Comparison of ENCODE assay signal across 19 cellular contexts in genomic region chr4:20266215-20267082, GRCh38. TPM values are rescaled to one million over a fixed set of nuclear protein-coding genes. Genes with fewer than 3 reads are reported as not detected.
DNase-seq lines count a peak whose midpoint lies in the region; ATAC-seq, FAIRE-seq and TF ChIP-seq lines count a peak whose summit lies in the region.
"Had no signal": no experiment of that assay in that cellular context is flagged by ENCODE, and none has a peak within 500 bp of the region (broad histone marks: within the 10 kb centered on the region; RNA-seq: fewer than 3 reads in every experiment).

No MANE protein-coding gene starts in this region.

- TF ChIP-seq POLR2A in gastroesophageal sphincter (IDR thresholded peaks at IDR 0.05): no peak

- H2AFZ ChIP-seq in astrocyte (ENCODE audit: low read depth, low read length) (no peak overlapping the region), hepatocyte (no peak overlapping the region)

- H3K9ac ChIP-seq in astrocyte (ENCODE audit: low read length) (no peak overlapping the region), rectal smooth muscle tissue (ENCODE audit: low read length) (no peak overlapping the region)

- TF ChIP-seq EP300 in gastroesophageal sphincter (IDR thresholded peaks at IDR 0.05): no peak

- ATAC-seq in gastroesophageal sphincter (peak; percentile 87), HG02759 (IDR thresholded peaks at IDR 0.05; ENCODE audit: unreplicated experiment) (no peak)
- ATAC-seq: left lobe of liver; natural killer cell treated with Interleukin-12 subunit alpha and Interleukin-12 subunit beta and Interleukin-15 and Interleukin-18, amount 100 ng/mL, for 72 hours; T-helper 17 cell had no signal

- no peaks in the 10 kb centered on the region for H3K36me3 ChIP-seq in astrocyte (ENCODE audit: insufficient read depth, low read length)
- H3K36me3 ChIP-seq in gastroesophageal sphincter: peaks cover 0 to 5% of the 10 kb centered on the region in 2 donors
- no peaks in the 10 kb centered on the region for H3K36me3 ChIP-seq in rectal smooth muscle tissue (ENCODE audit: control insufficient read depth, insufficient read depth, low read length)
- H3K36me3 ChIP-seq in hepatocyte (replicated peaks; ENCODE audit: insufficient read depth, low read depth): no peaks in the 10 kb centered on the region
- H3K36me3 ChIP-seq: thyroid gland had no signal

- H3K4me3 ChIP-seq in astrocyte (ENCODE audit: insufficient read depth, low read depth, low read length) (no peak overlapping the region), gastroesophageal sphincter (no peak overlapping the region), rectal smooth muscle tissue (ENCODE audit: low read length) (no peak overlapping the region), hepatocyte (no peak overlapping the region)
- H3K4me3 ChIP-seq: thyroid gland had no signal

- peaks cover 11% of the 10 kb centered on the region for H3K4me1 Mint-ChIP-seq in astrocyte (ENCODE audit: low read depth, unreplicated experiment)
- H3K4me1 Mint-ChIP-seq: activated naive CD4-positive, alpha-beta T cell treated with anti-CD3 and anti-CD28 coated beads, Interleukin-2, amount 10 ng/mL, durations not matched to agents 7 days and 5 days; T-helper 17 cell had no signal

- no peak overlapping the region for H3K4me3 Mint-ChIP-seq in astrocyte (ENCODE audit: unreplicated experiment)
- H3K4me3 Mint-ChIP-seq: activated naive CD4-positive, alpha-beta T cell treated with anti-CD3 and anti-CD28 coated beads, Interleukin-2, amount 10 ng/mL, durations not matched to agents 7 days and 5 days; natural killer cell treated with Interleukin-12 subunit alpha and Interleukin-12 subunit beta and Interleukin-15 and Interleukin-18, amount 100 ng/mL, for 72 hours; T-helper 17 cell had no signal

- H3K9me2 ChIP-seq in hepatocyte (replicated peaks; ENCODE audit: insufficient read depth): no peaks in the 10 kb centered on the region

- no peaks in the 10 kb centered on the region for H3K27me3 Mint-ChIP-seq in astrocyte (ENCODE audit: low read depth, unreplicated experiment)
- H3K27me3 Mint-ChIP-seq: activated naive CD4-positive, alpha-beta T cell treated with anti-CD3 and anti-CD28 coated beads, Interleukin-2, amount 10 ng/mL, durations not matched to agents 7 days and 5 days; natural killer cell treated with Interleukin-12 subunit alpha and Interleukin-12 subunit beta and Interleukin-15 and Interleukin-18, amount 100 ng/mL, for 72 hours had no signal

- H3K79me2 ChIP-seq in astrocyte (ENCODE audit: insufficient read depth, low read length) (no peaks in the 10 kb centered on the region), hepatocyte (peaks cover 3% of the 10 kb centered on the region)

- H3K36me3 Mint-ChIP-seq in astrocyte (ENCODE audit: low read depth, unreplicated experiment): no peaks in the 10 kb centered on the region
- H3K36me3 Mint-ChIP-seq: activated naive CD4-positive, alpha-beta T cell treated with anti-CD3 and anti-CD28 coated beads, Interleukin-2, amount 10 ng/mL, durations not matched to agents 7 days and 5 days; natural killer cell treated with Interleukin-12 subunit alpha and Interleukin-12 subunit beta and Interleukin-15 and Interleukin-18, amount 100 ng/mL, for 72 hours had no signal

- TF ChIP-seq CTCF in astrocyte (IDR thresholded peaks at IDR 0.05; ENCODE audit: insufficient read depth, low read depth, low read length) (no peak), gastroesophageal sphincter (IDR thresholded peaks at IDR 0.05) (no peak), hepatocyte (IDR thresholded peaks at IDR 0.05; ENCODE audit: poor library complexity) (no peak)

- H4K20me1 ChIP-seq in astrocyte (ENCODE audit: insufficient read depth, low read length) (no peaks in the 10 kb centered on the region), hepatocyte (ENCODE audit: insufficient read depth, poor library complexity, severe bottlenecking) (peaks cover 1% of the 10 kb centered on the region)

- FAIRE-seq in astrocyte (lab: Jason Lieb, UNC): no peak

- 27 to 47% methylated on average over 4 of the region's 4 CpGs for WGBS in gastroesophageal sphincter (ENCODE audit: low coverage in 1 of 2), 2 donors
- WGBS in hepatocyte (ENCODE audit: low lambda C conversion rate, missing lambda C conversion rate): 85% methylated on average over 4 of the region's 4 CpGs

- H3K9me3 ChIP-seq in astrocyte (ENCODE audit: insufficient read depth, low read depth, low read length) (no peaks in the 10 kb centered on the region), gastroesophageal sphincter (no peaks in the 10 kb centered on the region), hepatocyte (ENCODE audit: low read depth) (no peaks in the 10 kb centered on the region)
- H3K9me3 ChIP-seq: thyroid gland had no signal

- H3K4me2 ChIP-seq in astrocyte (ENCODE audit: low read length) (no peak overlapping the region), hepatocyte (no peak overlapping the region)

- H3K27me3 ChIP-seq in astrocyte (ENCODE audit: insufficient read depth, low read length) (peaks cover 7% of the 10 kb centered on the region), gastroesophageal sphincter (no peaks in the 10 kb centered on the region), rectal smooth muscle tissue (ENCODE audit: control insufficient read depth, insufficient read depth, low read length) (no peaks in the 10 kb centered on the region), hepatocyte (no peaks in the 10 kb centered on the region)
- H3K27me3 ChIP-seq: thyroid gland had no signal

- H3K9me3 Mint-ChIP-seq in astrocyte (ENCODE audit: unreplicated experiment): no peaks in the 10 kb centered on the region
- H3K9me3 Mint-ChIP-seq: activated naive CD4-positive, alpha-beta T cell treated with anti-CD3 and anti-CD28 coated beads, Interleukin-2, amount 10 ng/mL, durations not matched to agents 7 days and 5 days; natural killer cell treated with Interleukin-12 subunit alpha and Interleukin-12 subunit beta and Interleukin-15 and Interleukin-18, amount 100 ng/mL, for 72 hours had no signal

- H3K27ac ChIP-seq in astrocyte (ENCODE audit: low read depth, low read length): no peak overlapping the region
- H3K27ac ChIP-seq in gastroesophageal sphincter: peak overlapping the region; percentile 75 to 96 (median 82)
- peak overlapping the region; percentile 9 for H3K27ac ChIP-seq in rectal smooth muscle tissue (ENCODE audit: low read depth, low read length)
- no peak overlapping the region for H3K27ac ChIP-seq in hepatocyte

- peak overlapping the region; percentile 16 for H3K27ac Mint-ChIP-seq in astrocyte (ENCODE audit: unreplicated experiment)
- H3K27ac Mint-ChIP-seq: activated naive CD4-positive, alpha-beta T cell treated with anti-CD3 and anti-CD28 coated beads, Interleukin-2, amount 10 ng/mL, durations not matched to agents 7 days and 5 days; natural killer cell treated with Interleukin-12 subunit alpha and Interleukin-12 subunit beta and Interleukin-15 and Interleukin-18, amount 100 ng/mL, for 72 hours; T-helper 17 cell had no signal

- H3K4me1 ChIP-seq in astrocyte (ENCODE audit: insufficient read depth, low read length): peaks cover 3% of the 10 kb centered on the region
- peaks cover 6 to 79% (median 25%) of the 10 kb centered on the region in 3 donors for H3K4me1 ChIP-seq in gastroesophageal sphincter
- H3K4me1 ChIP-seq in rectal smooth muscle tissue (ENCODE audit: control insufficient read depth, insufficient read depth, low read length): no peaks in the 10 kb centered on the region
- H3K4me1 ChIP-seq in hepatocyte (ENCODE audit: insufficient read depth): no peaks in the 10 kb centered on the region
- H3K4me1 ChIP-seq: thyroid gland had no signal

- peak; percentile 68 for DNase-seq in GM04503 (ENCODE audit: low read depth)
- peak; percentile 82 for DNase-seq in astrocyte (ENCODE audit: low read depth)
- DNase-seq in hepatocyte (ENCODE audit: low spot score): no peak
- no peak for DNase-seq in mesenteric fat pad (ENCODE audit: low spot score)
- DNase-seq in NCI-H69 (lab: John Stamatoyannopoulos, UW): no peak
- DNase-seq: activated CD4-positive, CD25-positive, alpha-beta regulatory T cell treated with anti-CD3 and anti-CD28 coated beads, Interleukin-2, amount 50 U/mL, for 72 hours; activated naive CD4-positive, alpha-beta T cell treated with anti-CD3 and anti-CD28 coated beads, Interleukin-2, amount 10 ng/mL, durations not matched to agents 7 days and 5 days; erythroblast; GDM1; NCI-H187; NCI-H526; stimulated activated CD4-positive, alpha-beta T cell treated with anti-CD3 and anti-CD28 coated beads, Interleukin-1b, Interleukin-23, amount 100 ng/mL, for 48 hours; T-helper 17 cell; thyroid gland had no signal

RNA-seq across cellular contexts. Expression of gene SLIT2, which starts 14.7 kb away (rescaled TPM):
- 6.4 and 11.2 TPM in 2 replicates for total RNA-seq in astrocyte
- total RNA-seq in gastroesophageal sphincter: 10 to 100 TPM; 53.4 to 83.6 (median 76.7) TPM
- 26.0 and 33.1 TPM in 2 replicates for total RNA-seq in hepatocyte
- 28.9 and 29.2 TPM in 2 replicates for polyA plus RNA-seq in hepatocyte
- 11.6 TPM for total RNA-seq in mesenteric fat pad
- total RNA-seq: natural killer cell treated with Interleukin-12 subunit alpha and Interleukin-12 subunit beta and Interleukin-15 and Interleukin-18, amount 100 ng/mL, for 72 hours; T-helper 17 cell had no signal

Comparison
In these comparisons a context has a peak if more than half of its experiments do, and no peak if none do; other contexts are left out.
1. DNase-seq: peak in GM04503 (single experiment) and astrocyte (single experiment); none in hepatocyte (single experiment), mesenteric fat pad (single experiment) and NCI-H69 (single experiment).
2. H3K27ac ChIP-seq: peak in gastroesophageal sphincter (4 of 4) and rectal smooth muscle tissue (single experiment); none in astrocyte (single experiment) and hepatocyte (single experiment).